In the genomic region with DNA sequence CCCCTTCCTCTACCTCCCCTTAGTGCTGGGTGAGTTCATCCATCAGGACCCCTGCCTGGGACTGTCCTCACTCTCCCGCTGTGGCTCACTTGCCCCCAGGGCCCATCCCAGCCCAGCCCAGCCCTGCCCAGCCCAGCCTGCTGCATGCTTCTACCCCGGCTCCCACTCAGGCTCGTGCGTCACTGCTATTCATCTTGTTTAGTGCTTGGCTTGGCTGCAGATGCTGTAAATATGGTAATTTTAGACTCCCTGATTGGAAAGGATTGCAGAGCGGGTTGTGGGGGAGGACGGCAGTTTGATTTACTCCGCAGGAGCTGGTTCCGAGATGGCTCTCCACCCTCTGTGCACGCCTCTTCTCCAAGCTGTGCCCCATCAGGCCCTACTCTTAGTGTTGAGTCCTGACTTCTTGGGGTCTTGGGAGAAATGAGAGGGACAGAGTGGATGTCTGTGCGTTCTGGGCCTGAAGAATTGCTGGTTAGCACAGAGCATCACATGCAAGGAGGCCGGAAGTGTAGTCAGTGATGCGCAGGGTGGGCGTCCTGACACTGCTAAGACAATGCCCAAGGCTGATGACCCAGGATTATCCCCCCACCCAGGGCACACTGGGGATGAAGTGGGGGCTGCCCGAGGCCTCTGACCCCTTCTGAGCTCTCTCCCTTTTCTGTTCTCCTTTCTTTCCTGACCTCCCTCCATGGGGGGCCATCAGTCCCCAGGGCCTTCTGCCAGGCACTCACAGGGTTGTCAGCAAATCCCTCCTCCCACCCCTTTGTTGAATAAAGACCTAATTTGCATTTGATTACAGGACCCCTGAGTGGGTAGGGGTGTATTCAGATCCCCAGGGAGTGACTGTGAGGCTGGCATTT, we compare ENCODE assay signal across 8 cellular contexts.
DNase-seq lines count a peak whose midpoint lies in the region; ATAC-seq and TF ChIP-seq lines count a peak whose summit lies in the region.

No MANE protein-coding gene starts in this region.

- intact Hi-C loops in HCT116 (cut with micrococcal nuclease): loop anchor here (1.0 to 5.0 kb wide), 6 partner anchors 50 to 298 kb away; a partner anchor contains a TSS

- peak overlapping the region; percentile 98 for H3K27ac ChIP-seq in HCT116 (ENCODE audit: low read depth, low read length)

- TF ChIP-seq RAD21 in HCT116 (IDR thresholded peaks at IDR 0.05; ENCODE audit: low read depth): no peak

- H4K20me1 ChIP-seq in HCT116 (ENCODE audit: insufficient read depth): no peaks in the 10 kb centered on the region

- H3K9ac ChIP-seq in HCT116 (ENCODE audit: low read length): peak overlapping the region; percentile 73

- no peaks in the 10 kb centered on the region for H3K9me3 ChIP-seq in HCT116 (ENCODE audit: control insufficient read depth in 1 of 2, insufficient read depth in 1 of 2, low read depth in 1 of 2, low read length in 2 of 2)

- H3K4me3 ChIP-seq in HCT116 (replicated peaks in 1 of 2; ENCODE audit: low read depth in 1 of 2, low read length in 2 of 2) (peak overlapping the region; percentile 4 to 38; a peak in 3 of 4 replicates), skeletal muscle cell (ENCODE audit: low read depth, low read length) (no peak overlapping the region)

- POLR2A ChIA-PET in HCT116 (lab: Charles Lee): interaction anchor here (0.7 to 3.3 kb wide), 8 partner anchors 10 to 245 kb away, joined by 3 to 21 read pairs (median 4); no protein-coding TSS in a partner anchor

- H3K27me3 ChIP-seq in HCT116 (ENCODE audit: insufficient read depth, low read length): no peaks in the 10 kb centered on the region

- no peak for TF ChIP-seq CTCF in HCT116 (IDR thresholded peaks at IDR 0.05 in 2 of 3, conservative IDR thresholded peaks at IDR 0.05 in 1 of 3; ENCODE audit: borderline replicate concordance in 1 of 3, insufficient read depth in 1 of 3, low read depth in 2 of 3, low read length in 2 of 3)

- CTCF ChIA-PET in HCT116 (lab: Charles Lee): no interaction called here

- H3K4me1 ChIP-seq in HCT116 (ENCODE audit: control insufficient read depth in 1 of 2, insufficient read depth in 2 of 2, low read length in 2 of 2): peaks cover 74 to 94% of the 10 kb centered on the region in 2 experiments

- no peaks in the 10 kb centered on the region for H3K36me3 ChIP-seq in HCT116 (ENCODE audit: control insufficient read depth in 1 of 2, insufficient read depth in 2 of 2, low read length in 2 of 2)

- no peaks in the 10 kb centered on the region for H3K9me2 ChIP-seq in HCT116 (ENCODE audit: insufficient read depth)

- no TSS peak for BruUV-seq in HCT116 (replicated peaks; lab: Mats Ljungman, UMichigan)

- H3K4me2 ChIP-seq in HCT116 (ENCODE audit: low read length): peak overlapping the region; percentile 76

- peak; percentile 82 for DNase-seq in HCT116 (ENCODE audit: low read depth, low spot score)
- DNase-seq in amniotic stem cell (lab: John Stamatoyannopoulos, UW): peak; percentile 89
- DNase-seq in hepatic stellate cell (ENCODE audit: low spot score): peak; percentile 81
- peak; percentile 98 for DNase-seq in skeletal muscle cell (ENCODE audit: low read depth)
- no peak for DNase-seq in activated CD8-positive, alpha-beta memory T cell treated with anti-CD3 and anti-CD28 coated beads for 24 hours

- no peak for TF ChIP-seq POLR2A in HCT116 (IDR thresholded peaks at IDR 0.05; ENCODE audit: borderline replicate concordance, extremely low read depth, insufficient read depth, insufficient read length)

- ATAC-seq in HCT116 (peak; percentile 77), GM18907 (IDR thresholded peaks at IDR 0.05; ENCODE audit: unreplicated experiment) (no peak), HG02852 (IDR thresholded peaks at IDR 0.05; ENCODE audit: unreplicated experiment) (no peak), HG02840 (IDR thresholded peaks at IDR 0.05; ENCODE audit: low FRiP score, unreplicated experiment) (no peak)

- RAD21 ChIA-PET in HCT116 (lab: Charles Lee; ENCODE audit: low non-redundant PET in 1 of 2, low total read pairs in 2 of 2, uncharacterized antibody in 2 of 2, unreplicated experiment in 2 of 2): interaction anchor here (0.6 to 1.2 kb wide), 4 partner anchors 28 to 148 kb away, joined by 5 to 12 read pairs (median 7); no protein-coding TSS in a partner anchor

- H2AFZ ChIP-seq in HCT116 (ENCODE audit: low read depth, low read length, poor library complexity, severe bottlenecking): no peak overlapping the region

- H3K79me2 ChIP-seq in HCT116 (ENCODE audit: insufficient read depth, low read length): no peaks in the 10 kb centered on the region

TF ChIP-seq in HCT116, 20 proteins besides CTCF, POLR2A, EP300 and RAD21:
- TF ChIP-seq EZH2phosphoT487 (IDR thresholded peaks at IDR 0.05; ENCODE audit: borderline replicate concordance): no peak
- TF ChIP-seq FOSL1 (IDR thresholded peaks at IDR 0.05; ENCODE audit: low read depth): no peak
- peak; percentile 40; the same call in 1 of the 2 replicates for TF ChIP-seq POLR2AphosphoS5 (IDR thresholded peaks at IDR 0.05; ENCODE audit: low read depth, low read length)
- TF ChIP-seq TCF7L2 (IDR thresholded peaks at IDR 0.05; ENCODE audit: borderline replicate concordance, extremely low read depth, insufficient read depth, insufficient read length): peak; percentile 68
- TF ChIP-seq SRF (IDR thresholded peaks at IDR 0.05; ENCODE audit: low read depth): no peak
